ENCODE assay signal across 29 cellular contexts in the genomic region with DNA sequence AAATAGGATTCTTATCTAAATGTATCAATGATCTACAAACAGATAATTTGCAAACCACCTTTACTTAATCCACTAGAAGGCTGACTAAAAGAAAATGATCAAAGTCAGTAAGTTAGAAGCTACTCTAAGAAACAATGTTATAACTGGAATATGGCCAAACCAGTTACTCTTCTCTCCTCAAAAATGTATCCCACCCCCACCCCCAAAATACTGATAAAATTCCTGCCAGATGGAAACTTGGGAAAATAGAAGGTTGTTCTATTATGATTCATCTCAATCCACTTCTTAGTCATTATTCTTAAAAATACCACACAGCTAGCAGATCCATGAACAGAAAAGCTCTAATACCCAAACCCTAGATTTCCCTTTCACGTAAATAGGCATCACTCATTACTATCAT.
"Had no signal": no experiment of that assay in that cellular context is flagged by ENCODE, and none has a peak within 500 bp of the region (broad histone marks: within the 10 kb centered on the region; RNA-seq: fewer than 3 reads in every experiment).

No MANE protein-coding gene starts in this region.

- H3K27ac ChIP-seq: left lung, lower lobe of right lung, pancreas, prostate gland, skin epidermis, stomach, testis, thyroid gland, transverse colon, upper lobe of right lung, uterus had no signal

- ATAC-seq: left colon; left lung; lower lobe of right lung; naive thymus-derived CD8-positive, alpha-beta T cell; pancreas; right cardiac atrium; sciatic nerve; stimulated activated naive B cell treated with anti-CD40 and anti-IgM and Interleukin-4, amounts not matched to agents 10 μg/mL and 1 μg/mL and 100 μg/mL, for 72 hours; stimulated activated naive CD8-positive, alpha-beta T cell treated with anti-CD3 and anti-CD28 coated beads, Interleukin-15, Interleukin-2, amounts not matched to agents 100 U/mL and 50 U/mL, for 24 hours; upper lobe of right lung had no signal

- H3K9me3 ChIP-seq: left lung, lower lobe of right lung, pancreas, prostate gland, stomach, testis, thyroid gland, transverse colon, upper lobe of right lung, uterus had no signal

- H3K4me3 ChIP-seq: left lung, lower lobe of right lung, pancreas, prostate gland, skin epidermis, stomach, testis, thyroid gland, transverse colon, upper lobe of right lung, uterus had no signal

- H3K4me1 Mint-ChIP-seq: naive thymus-derived CD8-positive, alpha-beta T cell; nephron; neural crest cell; stimulated activated naive B cell treated with anti-CD40 and anti-IgM and Interleukin-4, amounts not matched to agents 10 μg/mL and 1 μg/mL and 100 μg/mL, for 72 hours had no signal

- FAIRE-seq: pancreas had no signal

- H3K27me3 Mint-ChIP-seq: naive thymus-derived CD8-positive, alpha-beta T cell; stimulated activated naive B cell treated with anti-CD40 and anti-IgM and Interleukin-4, amounts not matched to agents 10 μg/mL and 1 μg/mL and 100 μg/mL, for 72 hours had no signal

- H3K27ac Mint-ChIP-seq: naive thymus-derived CD8-positive, alpha-beta T cell; nephron; stimulated activated naive B cell treated with anti-CD40 and anti-IgM and Interleukin-4, amounts not matched to agents 10 μg/mL and 1 μg/mL and 100 μg/mL, for 72 hours had no signal

- H3K36me3 Mint-ChIP-seq: stimulated activated naive B cell treated with anti-CD40 and anti-IgM and Interleukin-4, amounts not matched to agents 10 μg/mL and 1 μg/mL and 100 μg/mL, for 72 hours had no signal

- H3K27me3 ChIP-seq: left lung, pancreas, stomach, testis, thyroid gland, transverse colon, upper lobe of right lung, uterus had no signal

- H3K4me1 ChIP-seq: left lung, lower lobe of right lung, pancreas, prostate gland, stomach, testis, thyroid gland, transverse colon, upper lobe of right lung, uterus had no signal

- DNase-seq: islet precursor cell; left colon; left lung; lower lobe of right lung; mammary epithelial cell; mesenchymal stem cell; naive thymus-derived CD8-positive, alpha-beta T cell; nucleus accumbens; pancreas; posterior cingulate gyrus; retina; right cardiac atrium; stimulated activated CD4-positive, alpha-beta T cell treated with anti-CD3 and anti-CD28 coated beads, Interleukin-12 subunit alpha, Interleukin-12 subunit beta, amount 100 ng/mL, for 4 hours; stimulated activated CD4-positive, alpha-beta T cell treated with anti-CD3 and anti-CD28 coated beads, Interleukin-15, amount 100 ng/mL, for 24 hours; stimulated activated CD4-positive, alpha-beta T cell treated with anti-CD3 and anti-CD28 coated beads, Interleukin-2, amount 100 ng/mL, for 24 hours; stimulated activated CD4-positive, alpha-beta T cell treated with anti-CD3 and anti-CD28 coated beads, Interleukin-4, amount 100 ng/mL, for 1 hour; stimulated activated naive B cell treated with anti-CD40 and anti-IgM and Interleukin-4, amounts not matched to agents 10 μg/mL and 1 μg/mL and 100 μg/mL, for 72 hours; stimulated activated naive CD8-positive, alpha-beta T cell treated with anti-CD3 and anti-CD28 coated beads, Interleukin-15, Interleukin-2, amounts not matched to agents 100 U/mL and 50 U/mL, for 24 hours; stomach; testis; thyroid gland; transverse colon; upper lobe of right lung; uterus had no signal

- H3K4me3 Mint-ChIP-seq: naive thymus-derived CD8-positive, alpha-beta T cell; nephron; neural crest cell; stimulated activated naive B cell treated with anti-CD40 and anti-IgM and Interleukin-4, amounts not matched to agents 10 μg/mL and 1 μg/mL and 100 μg/mL, for 72 hours had no signal

- H3K36me3 ChIP-seq: left lung, lower lobe of right lung, pancreas, prostate gland, thyroid gland, transverse colon, upper lobe of right lung, uterus had no signal
